12 cellular contexts compared by ENCODE assay signal in genomic region chr2:160294889-160295288, GRCh38.
DNase-seq lines count a peak whose midpoint lies in the region; ATAC-seq and TF ChIP-seq lines count a peak whose summit lies in the region.
"Had no signal": no experiment of that assay in that cellular context is flagged by ENCODE, and none has a peak within 500 bp of the region (broad histone marks: within the 10 kb centered on the region; RNA-seq: fewer than 3 reads in every experiment).

No MANE protein-coding gene starts in this region.

- no peak overlapping the region for H3K27ac ChIP-seq in CD4-positive, alpha-beta memory T cell (ENCODE audit: low read depth, low read length)
- 0 out of 2 replicates have a peak overlapping the region, but pooled peaks have one; percentile 21 for H3K27ac ChIP-seq in PC-3 (ENCODE audit: low read length)
- H3K27ac ChIP-seq in epithelial cell of prostate, result peak overlapping the region; percentile 82
- H3K27ac ChIP-seq in parathyroid adenoma, result peak overlapping the region; percentile 25
- no peak overlapping the region for H3K27ac ChIP-seq in prostate gland

- BruUV-seq in PC-3 (replicated peaks; lab: Mats Ljungman, UMichigan), result no TSS peak

- no peak for TF ChIP-seq CTCF in PC-3 (conservative IDR thresholded peaks at IDR 0.05; ENCODE audit: low read depth, low read length)
- no peak for TF ChIP-seq CTCF in parathyroid adenoma (IDR thresholded peaks at IDR 0.05)
- TF ChIP-seq CTCF in prostate gland (IDR thresholded peaks at IDR 0.05), result no peak

- H3K4me1 Mint-ChIP-seq in CD4-positive, alpha-beta memory T cell, result peaks cover 55 to 82% (median 66%) of the 10 kb centered on the region in 4 donors

- no peak for DNase-seq in CD4-positive, alpha-beta memory T cell
- DNase-seq in PC-3 (no peak), epithelial cell of prostate (ENCODE audit: low read depth, low spot score) (no peak), prostate gland (ENCODE audit: low spot score) (no peak), HT-29 (ENCODE audit: low spot score) (no peak), H4 (ENCODE audit: low spot score) (no peak)
- DNase-seq: activated CD8-positive, alpha-beta memory T cell treated with anti-CD3 and anti-CD28 coated beads for 24 hours; C1 segment of cervical spinal cord; NCI-H2081 treated with DMSO at 0.1 percent for 48 hours; NCI-H748 treated with DMSO at 0.1 percent for 48 hours had no signal

- H3K9me2 ChIP-seq in PC-3 (replicated peaks; ENCODE audit: low read length), result no peaks in the 10 kb centered on the region

- H3K79me2 ChIP-seq in PC-3 (ENCODE audit: low read length) (no peaks in the 10 kb centered on the region), parathyroid adenoma (peaks cover 47% of the 10 kb centered on the region)

- H3K4me2 ChIP-seq in PC-3 (ENCODE audit: low read length), result peak overlapping the region; percentile 7; the same call in 1 of the 2 replicates
- no peak overlapping the region for H3K4me2 ChIP-seq in parathyroid adenoma (ENCODE audit: low read length)

- no peaks in the 10 kb centered on the region for H3K27me3 Mint-ChIP-seq in CD4-positive, alpha-beta memory T cell

- no peaks in the 10 kb centered on the region for H3F3A ChIP-seq in PC-3 (ENCODE audit: low read length, unreplicated experiment)

- H3K9ac ChIP-seq in PC-3 (ENCODE audit: low read length), result no peak overlapping the region
- H3K9ac ChIP-seq in parathyroid adenoma, result no peak overlapping the region

- TF ChIP-seq POLR2A in prostate gland (IDR thresholded peaks at IDR 0.05), result no peak

- H3K9me3 ChIP-seq in CD4-positive, alpha-beta memory T cell (ENCODE audit: control insufficient read depth in 1 of 2, low read length in 2 of 2), result no peaks in the 10 kb centered on the region
- no peaks in the 10 kb centered on the region for H3K9me3 ChIP-seq in PC-3 (ENCODE audit: low read length)
- H3K9me3 ChIP-seq in parathyroid adenoma (ENCODE audit: control insufficient read depth, low read length), result no peaks in the 10 kb centered on the region
- no peaks in the 10 kb centered on the region for H3K9me3 ChIP-seq in prostate gland
- H3K9me3 ChIP-seq: upper lobe of left lung had no signal

- intact Hi-C loops in CD4-positive, alpha-beta memory T cell (cut with micrococcal nuclease), result loop anchor here (2.0 kb wide), 1 partner anchor 14 kb away; no protein-coding TSS in a partner anchor
- intact Hi-C loops in PC-3 (cut with micrococcal nuclease), result no loop called here
- intact Hi-C loops in prostate gland (cut with DNase I), result no loop called here

- peak overlapping the region in 6 of 7 donors; percentile 5 to 81 (median 58) for H3K27ac Mint-ChIP-seq in CD4-positive, alpha-beta memory T cell

- peaks cover 68 to 79% of the 10 kb centered on the region in 2 donors for H3K36me3 Mint-ChIP-seq in CD4-positive, alpha-beta memory T cell

- H3K4me3 ChIP-seq in CD4-positive, alpha-beta memory T cell (ENCODE audit: low read length in 2 of 2), result no peak overlapping the region
- H3K4me3 ChIP-seq in PC-3 (ENCODE audit: low read length), result no peak overlapping the region
- no peak overlapping the region for H3K4me3 ChIP-seq in parathyroid adenoma (ENCODE audit: low read depth, low read length)
- no peak overlapping the region for H3K4me3 ChIP-seq in prostate gland
- H3K4me3 ChIP-seq: upper lobe of left lung had no signal

- H3K9me3 Mint-ChIP-seq in CD4-positive, alpha-beta memory T cell, result no peaks in the 10 kb centered on the region

- H2AFZ ChIP-seq in PC-3 (ENCODE audit: low read length) (no peak overlapping the region), parathyroid adenoma (no peak overlapping the region)

- CTCF ChIA-PET in CD4-positive, alpha-beta memory T cell (lab: Charles Lee; ENCODE audit: partially characterized antibody), result interaction anchor here (1.0 to 1.8 kb wide), 4 partner anchors 15 to 701 kb away, joined by 4 to 6 read pairs (median 4); no protein-coding TSS in a partner anchor
- CTCF ChIA-PET in PC-3 (lab: Charles Lee), result no interaction called here

- H3K4me1 ChIP-seq in CD4-positive, alpha-beta memory T cell (ENCODE audit: insufficient read depth, low read length), result peaks cover 38% of the 10 kb centered on the region
- H3K4me1 ChIP-seq in PC-3 (ENCODE audit: insufficient read depth, low read length) (peaks cover 24% of the 10 kb centered on the region), parathyroid adenoma (peaks cover 51% of the 10 kb centered on the region), prostate gland (replicated peaks) (no peaks in the 10 kb centered on the region)

- no peaks in the 10 kb centered on the region for H3K27me3 ChIP-seq in CD4-positive, alpha-beta memory T cell (ENCODE audit: insufficient read depth, low read length)
- H3K27me3 ChIP-seq in PC-3 (ENCODE audit: low read length) (no peaks in the 10 kb centered on the region), parathyroid adenoma (ENCODE audit: control insufficient read depth, insufficient read depth, low read length) (no peaks in the 10 kb centered on the region), prostate gland (replicated peaks; ENCODE audit: insufficient read depth) (no peaks in the 10 kb centered on the region)
- H3K27me3 ChIP-seq: upper lobe of left lung had no signal

- H3K36me3 ChIP-seq in CD4-positive, alpha-beta memory T cell (ENCODE audit: insufficient read depth, low read length), result peaks cover 12% of the 10 kb centered on the region
- H3K36me3 ChIP-seq in PC-3 (ENCODE audit: low read depth, low read length) (peaks cover 45% of the 10 kb centered on the region), parathyroid adenoma (ENCODE audit: control insufficient read depth, insufficient read depth, low read length) (no peaks in the 10 kb centered on the region), prostate gland (no peaks in the 10 kb centered on the region)

- no peak for ATAC-seq in PC-3

- H3K4me3 Mint-ChIP-seq in CD4-positive, alpha-beta memory T cell, result peak overlapping the region in 2 of 8 donors; percentile 17 to 41

- POLR2A ChIA-PET in CD4-positive, alpha-beta memory T cell (lab: Charles Lee; ENCODE audit: partially characterized antibody), result interaction anchor here (1.1 kb wide), 1 partner anchor 25 kb away, joined by 3 read pairs; no protein-coding TSS in a partner anchor
- POLR2A ChIA-PET in PC-3 (lab: Charles Lee; ENCODE audit: unreplicated experiment), result no interaction called here

- no peaks in the 10 kb centered on the region for H4K20me1 ChIP-seq in PC-3 (ENCODE audit: low read length)

Comparison
In these comparisons a context has a peak if more than half of its experiments do, and no peak if none do; other contexts are left out.
1. H3K27ac ChIP-seq: peak in PC-3 (single experiment), epithelial cell of prostate (single experiment) and parathyroid adenoma (single experiment); none in CD4-positive, alpha-beta memory T cell (single experiment) and prostate gland (0 of 2).